In genomic region chr11:19601235-19601634, GRCh38 we compare ENCODE assay signal across 1 cellular context.
TF ChIP-seq lines count a peak whose summit lies in the region.

No MANE protein-coding gene starts in this region.

TF ChIP-seq in A549, 52 proteins besides CTCF, POLR2A, EP300 and RAD21 (continued from another document):
- no peak for TF ChIP-seq PBX3 (IDR thresholded peaks at IDR 0.05)
- no peak for TF ChIP-seq TP53 (CRISPR knock-in tag; IDR thresholded peaks at IDR 0.05)
- TF ChIP-seq CHD4 (IDR thresholded peaks at IDR 0.05; ENCODE audit: borderline replicate concordance): no peak
- no peak for TF ChIP-seq KDM5A (IDR thresholded peaks at IDR 0.05)
- no peak for TF ChIP-seq TFCP2L1 (CRISPR knock-in tag; IDR thresholded peaks at IDR 0.05)
- no peak for TF ChIP-seq HOXA7 (CRISPR knock-in tag; IDR thresholded peaks at IDR 0.05)
- TF ChIP-seq MAZ (IDR thresholded peaks at IDR 0.05; ENCODE audit: borderline replicate concordance, low read depth, low read length): no peak
